Comparison of ENCODE assay signal across 21 cellular contexts in genomic region chr1:230698130-230698529, GRCh38. TPM values are rescaled to one million over a fixed set of nuclear protein-coding genes. Genes with fewer than 3 reads are reported as not detected.
DNase-seq lines count a peak whose midpoint lies in the region; TF ChIP-seq lines count a peak whose summit lies in the region.
"Had no signal": no experiment of that assay in that cellular context is flagged by ENCODE, and none has a peak within 500 bp of the region (broad histone marks: within the 10 kb centered on the region; RNA-seq: fewer than 3 reads in every experiment).

No MANE protein-coding gene starts in this region.

- H3K27me3 ChIP-seq in H7 (ENCODE audit: control insufficient read depth, insufficient read depth, low read length) = no peaks in the 10 kb centered on the region
- H3K27me3 ChIP-seq in Loucy (ENCODE audit: insufficient read depth, low read length, poor library complexity, severe bottlenecking) = no peaks in the 10 kb centered on the region

- H3K27ac Mint-ChIP-seq in neural crest cell (ENCODE audit: unreplicated experiment) = peak overlapping the region; percentile 16
- H3K27ac Mint-ChIP-seq in activated CD4-positive, alpha-beta T cell treated with anti-CD3 and anti-CD28 coated beads, Interleukin-2, amount 10 ng/mL, durations not matched to agents 24 days and 14 days = no peak overlapping the region
- H3K27ac Mint-ChIP-seq: CD4-positive, alpha-beta T cell had no signal

- H3K9me3 ChIP-seq in Loucy (ENCODE audit: insufficient read depth, low read depth, low read length) = no peaks in the 10 kb centered on the region

- DNase-seq in H7 (peak; percentile 80), epithelial cell of esophagus (ENCODE audit: low read depth) (peak; percentile 30), neural crest cell (ENCODE audit: low read depth, low spot score) (no peak), SIG-M5 treated with dmso at 0.1 percent for 504 hours (lab: John Stamatoyannopoulos, UW; ENCODE audit: unreplicated experiment) (no peak), NCI-H1105 treated with DMSO at 0.1 percent for 48 hours (lab: John Stamatoyannopoulos, UW) (no peak)
- DNase-seq in activated naive CD4-positive, alpha-beta T cell treated with anti-CD3 and anti-CD28 coated beads, Interleukin-2, amount 50 U/mL, for 16 hours = no peak
- DNase-seq in activated CD4-positive, alpha-beta T cell treated with anti-CD3 and anti-CD28 coated beads, Interleukin-2, amount 10 ng/mL, durations not matched to agents 24 days and 14 days = no peak
- DNase-seq: CD4-positive, alpha-beta T cell; GDM1; GM23248; NCI-H1417 treated with DMSO at 0.1 percent for 48 hours; NCI-H1930; NCI-H2171 treated with DMSO at 0.1 percent for 48 hours; NCI-H748 treated with DMSO at 0.1 percent for 48 hours; PC-9; SW 1271 had no signal

- no peaks in the 10 kb centered on the region for H3K79me2 ChIP-seq in Loucy (ENCODE audit: insufficient read depth, low read length)

- no peaks in the 10 kb centered on the region for H4K20me1 ChIP-seq in Loucy (ENCODE audit: insufficient read depth, low read length, poor library complexity, severe bottlenecking)

- H3K36me3 ChIP-seq in H7 (replicated peaks; ENCODE audit: control insufficient read depth, insufficient read depth, low read length) = no peaks in the 10 kb centered on the region; the same call in none of the 2 replicates
- H3K36me3 ChIP-seq in Loucy (ENCODE audit: insufficient read depth, low read length) = peaks cover 13% of the 10 kb centered on the region; the same call in 1 of the 2 replicates

- no peak overlapping the region for H3K4me3 ChIP-seq in H7 (ENCODE audit: insufficient read depth, low read depth, low read length)
- H3K4me3 ChIP-seq in Loucy (ENCODE audit: low read length, poor library complexity, severe bottlenecking) = no peak overlapping the region
- no peak overlapping the region for H3K4me3 ChIP-seq in epithelial cell of esophagus (ENCODE audit: low read length)
- H3K4me3 ChIP-seq: GM12878, GM23248, PC-9 had no signal

- TF ChIP-seq CTCF in Loucy (conservative IDR thresholded peaks at IDR 0.05; ENCODE audit: low read length) (peak; percentile 37), epithelial cell of esophagus (IDR thresholded peaks at IDR 0.05; ENCODE audit: insufficient read depth, low read depth, low read length, missing control alignments) (peak; percentile 29), neural crest cell (conservative IDR thresholded peaks at IDR 0.05) (no peak)

- no peaks in the 10 kb centered on the region for H3K27me3 Mint-ChIP-seq in neural crest cell (ENCODE audit: low read depth)
- H3K27me3 Mint-ChIP-seq in activated CD4-positive, alpha-beta T cell treated with anti-CD3 and anti-CD28 coated beads, Interleukin-2, amount 10 ng/mL, durations not matched to agents 24 days and 14 days = peaks cover 9% of the 10 kb centered on the region
- H3K27me3 Mint-ChIP-seq: CD4-positive, alpha-beta T cell had no signal

- no peaks in the 10 kb centered on the region for H3F3A ChIP-seq in Loucy (ENCODE audit: low read depth)

- H2AFZ ChIP-seq in Loucy (ENCODE audit: low read length) = no peak overlapping the region
- H2AFZ ChIP-seq: PC-9 had no signal

- H3K9ac ChIP-seq in Loucy (ENCODE audit: low read depth, low read length, poor library complexity, severe bottlenecking) = no peak overlapping the region
- H3K9ac ChIP-seq: GM23248 had no signal

- H3K4me3 Mint-ChIP-seq in neural crest cell = no peak overlapping the region
- H3K4me3 Mint-ChIP-seq in activated CD4-positive, alpha-beta T cell treated with anti-CD3 and anti-CD28 coated beads, Interleukin-2, amount 10 ng/mL, durations not matched to agents 24 days and 14 days = no peak overlapping the region
- H3K4me3 Mint-ChIP-seq: CD4-positive, alpha-beta T cell had no signal

- no peaks in the 10 kb centered on the region for H3K9me3 Mint-ChIP-seq in neural crest cell
- no peaks in the 10 kb centered on the region for H3K9me3 Mint-ChIP-seq in activated CD4-positive, alpha-beta T cell treated with anti-CD3 and anti-CD28 coated beads, Interleukin-2, amount 10 ng/mL, durations not matched to agents 24 days and 14 days
- H3K9me3 Mint-ChIP-seq: CD4-positive, alpha-beta T cell had no signal

- peaks cover 4% of the 10 kb centered on the region for H3K36me3 Mint-ChIP-seq in neural crest cell (ENCODE audit: low read depth)
- H3K36me3 Mint-ChIP-seq in activated CD4-positive, alpha-beta T cell treated with anti-CD3 and anti-CD28 coated beads, Interleukin-2, amount 10 ng/mL, durations not matched to agents 24 days and 14 days (ENCODE audit: low read depth) = peaks cover 9% of the 10 kb centered on the region

- intact Hi-C loops in activated CD4-positive, alpha-beta T cell treated with anti-CD3 and anti-CD28 coated beads, Interleukin-2, amount 10 ng/mL, durations not matched to agents 24 days and 14 days (cut with micrococcal nuclease) = no loop called here

- no peaks in the 10 kb centered on the region for H3K9me2 ChIP-seq in Loucy (replicated peaks; ENCODE audit: low read depth, low read length)

- no peak overlapping the region for H3K4me2 ChIP-seq in Loucy (ENCODE audit: low read depth, low read length, poor library complexity, severe bottlenecking)
- H3K4me2 ChIP-seq: PC-9 had no signal

- peaks cover 10% of the 10 kb centered on the region for H3K4me1 Mint-ChIP-seq in neural crest cell
- no peaks in the 10 kb centered on the region for H3K4me1 Mint-ChIP-seq in activated CD4-positive, alpha-beta T cell treated with anti-CD3 and anti-CD28 coated beads, Interleukin-2, amount 10 ng/mL, durations not matched to agents 24 days and 14 days

- peaks cover 9% of the 10 kb centered on the region for H3K4me1 ChIP-seq in Loucy (ENCODE audit: insufficient read depth, low read length, poor library complexity, severe bottlenecking)

RNA-seq across cellular contexts. Expression of gene AGT, which starts 15.8 kb away (rescaled TPM):
- 0.42 TPM in 1 of 2 replicates, not detected in the other for total RNA-seq in H7 (2014; rRNA removed; shearing (Covaris generic))
- 0.16 and 0.26 TPM in 2 replicates for total RNA-seq in neural crest cell
- not detected in 2 replicates for total RNA-seq in activated CD4-positive, alpha-beta T cell treated with anti-CD3 and anti-CD28 coated beads, Interleukin-2, amount 10 ng/mL, durations not matched to agents 24 days and 14 days
- total RNA-seq: CD4-positive, alpha-beta T cell; GM23248; NCI-H460; PC-9; SK-MEL-5 had no signal

RNA-seq across cellular contexts. Expression of gene CAPN9, which starts 49.1 kb away (rescaled TPM):
- total RNA-seq in H7 (2014; rRNA removed; shearing (Covaris generic)) = 0.04 and 0.10 TPM in 2 replicates
- 2.0 and 4.0 TPM in 2 replicates for total RNA-seq in neural crest cell
- total RNA-seq in activated CD4-positive, alpha-beta T cell treated with anti-CD3 and anti-CD28 coated beads, Interleukin-2, amount 10 ng/mL, durations not matched to agents 24 days and 14 days = not detected in 2 replicates
- total RNA-seq: CD4-positive, alpha-beta T cell; GM12878; GM23248; HT1080; PC-9; SK-MEL-5 had no signal

RNA-seq across cellular contexts. Expression of gene COG2, which starts 55.8 kb away (rescaled TPM):
- 38.3 and 53.9 TPM in 2 replicates for total RNA-seq in H7 (2014; rRNA removed; shearing (Covaris generic))
- 38.2 and 40.2 TPM in 2 replicates for total RNA-seq in neural crest cell
- total RNA-seq in activated CD4-positive, alpha-beta T cell treated with anti-CD3 and anti-CD28 coated beads, Interleukin-2, amount 10 ng/mL, durations not matched to agents 24 days and 14 days = 44.1 and 47.4 TPM in 2 replicates

Comparison
In these comparisons a context has a peak if more than half of its experiments do, and no peak if none do; other contexts are left out.
1. DNase-seq: peak in H7 (single experiment) and epithelial cell of esophagus (single experiment); none in neural crest cell (single experiment), activated naive CD4-positive, alpha-beta T cell treated with anti-CD3 and anti-CD28 coated beads, Interleukin-2, amount 50 U/mL, for 16 hours (single experiment), activated CD4-positive, alpha-beta T cell treated with anti-CD3 and anti-CD28 coated beads, Interleukin-2, amount 10 ng/mL, durations not matched to agents 24 days and 14 days (single experiment), SIG-M5 treated with dmso at 0.1 percent for 504 hours (single experiment) and NCI-H1105 treated with DMSO at 0.1 percent for 48 hours (single experiment).